In the genomic region with DNA sequence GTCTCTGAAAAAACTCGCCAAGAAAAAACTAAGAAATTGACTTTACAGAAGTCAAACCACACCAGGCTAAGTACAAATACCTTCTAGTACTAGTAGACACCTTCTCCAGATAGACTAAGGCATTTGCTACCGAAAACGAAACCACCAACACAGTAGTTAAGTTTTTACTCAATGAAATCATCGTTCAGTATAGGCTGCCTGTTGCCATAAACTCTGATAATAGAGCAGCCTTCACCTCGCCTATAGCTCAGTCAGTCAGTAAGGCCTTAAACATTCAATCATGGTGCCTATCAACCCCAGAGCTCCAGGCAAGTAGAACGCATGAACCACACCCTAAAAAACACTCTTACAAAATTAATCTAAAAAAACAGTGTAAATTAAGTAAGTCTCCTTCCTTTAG, we compare ENCODE assay signal across 6 cellular contexts.
A peak's percentile ranks its signal among the peaks of the same experiment; 100 is the strongest.
DNase-seq lines count a peak whose midpoint lies in the region; ATAC-seq and TF ChIP-seq lines count a peak whose summit lies in the region.
"Not testable (repeated sequence)": the region's sequence is repeated elsewhere in the genome, so short reads cannot be mapped to it uniquely, and the experiment has no call there.

No MANE protein-coding gene starts in this region.

- not testable (repeated sequence) for H3K36me3 ChIP-seq in CD4-positive, alpha-beta memory T cell (ENCODE audit: insufficient read depth, low read length); MM.1S (replicated peaks; ENCODE audit: insufficient read depth, low read length); parathyroid adenoma (ENCODE audit: control insufficient read depth, insufficient read depth, low read length)

- not testable (repeated sequence) for H3K9me3 ChIP-seq in CD4-positive, alpha-beta memory T cell (ENCODE audit: control insufficient read depth in 1 of 2, low read length in 2 of 2); MM.1S (replicated peaks; ENCODE audit: insufficient read depth, low read length); parathyroid adenoma (ENCODE audit: control insufficient read depth, low read length)

- H3K79me2 ChIP-seq in MM.1S (ENCODE audit: low read length); parathyroid adenoma: not testable (repeated sequence)

- DNase-seq in CD4-positive, alpha-beta memory T cell; T-cell; activated T-cell treated with anti-CD3 and anti-CD28 coated beads, Interleukin-2, amount 50 U/mL, for 4 hours: not testable (repeated sequence)
- DNase-seq in MM.1S = peak; percentile 63
- peak; percentile 29 for DNase-seq in kidney tubule cell (ENCODE audit: low spot score)

- not testable (repeated sequence) for H3K36me3 Mint-ChIP-seq in CD4-positive, alpha-beta memory T cell; T-cell; activated T-cell treated with anti-CD3 and anti-CD28 coated beads, Interleukin-2, amount 50 U/mL, for 4 hours (ENCODE audit: insufficient read depth)

- TF ChIP-seq CTCF in MM.1S (IDR thresholded peaks at IDR 0.05; ENCODE audit: low read length); parathyroid adenoma (IDR thresholded peaks at IDR 0.05): not testable (repeated sequence)

- not testable (repeated sequence) for H4K20me1 ChIP-seq in MM.1S (ENCODE audit: insufficient read depth, low read length)

- intact Hi-C loops in CD4-positive, alpha-beta memory T cell (cut with micrococcal nuclease) = not testable (repeated sequence)

- not testable (repeated sequence) for H3K27me3 ChIP-seq in CD4-positive, alpha-beta memory T cell (ENCODE audit: insufficient read depth, low read length); MM.1S (replicated peaks; ENCODE audit: insufficient read depth, low read length); parathyroid adenoma (ENCODE audit: control insufficient read depth, insufficient read depth, low read length)

- not testable (repeated sequence) for H3K9me2 ChIP-seq in MM.1S (replicated peaks; ENCODE audit: insufficient read depth, low read length)

- H3K9ac ChIP-seq in MM.1S (ENCODE audit: low read length) = peak overlapping the region; percentile 94
- H3K9ac ChIP-seq in parathyroid adenoma = not testable (repeated sequence)

- peak overlapping the region in 5 of 7 donors; percentile 19 to 94 (median 86) for H3K27ac Mint-ChIP-seq in CD4-positive, alpha-beta memory T cell
- peak overlapping the region; percentile 34 to 50 for H3K27ac Mint-ChIP-seq in T-cell

- H3K27me3 Mint-ChIP-seq in CD4-positive, alpha-beta memory T cell; T-cell; activated T-cell treated with anti-CD3 and anti-CD28 coated beads, Interleukin-2, amount 50 U/mL, for 4 hours (ENCODE audit: low read depth): not testable (repeated sequence)

- not testable (repeated sequence) for H3K4me3 ChIP-seq in CD4-positive, alpha-beta memory T cell (ENCODE audit: low read length in 2 of 2); parathyroid adenoma (ENCODE audit: low read depth, low read length)
- peak overlapping the region; percentile 47; the same call in 1 of the 2 replicates for H3K4me3 ChIP-seq in MM.1S (ENCODE audit: low read length)

- peaks cover 13% of the 10 kb centered on the region; the same call in 1 of the 2 replicates for H3F3A ChIP-seq in MM.1S (ENCODE audit: insufficient read depth, low read length)

- not testable (repeated sequence) for H3K4me1 Mint-ChIP-seq in CD4-positive, alpha-beta memory T cell; T-cell; activated T-cell treated with anti-CD3 and anti-CD28 coated beads, Interleukin-2, amount 50 U/mL, for 4 hours (ENCODE audit: low read depth)

- ATAC-seq in T-cell (replicated peaks in 1 of 4); activated T-cell treated with anti-CD3 and anti-CD28 coated beads, Interleukin-2, amount 50 U/mL, for 4 hours: not testable (repeated sequence)

- POLR2A ChIA-PET in CD4-positive, alpha-beta memory T cell (lab: Charles Lee; ENCODE audit: partially characterized antibody); T-cell (lab: Charles Lee): not testable (repeated sequence)

- peak overlapping the region; percentile 91 for H3K4me2 ChIP-seq in MM.1S (ENCODE audit: low read depth, low read length)
- peak overlapping the region; percentile 53 for H3K4me2 ChIP-seq in parathyroid adenoma (ENCODE audit: low read length)

- H3K4me3 Mint-ChIP-seq in CD4-positive, alpha-beta memory T cell = peak overlapping the region in 3 of 8 donors; percentile 30 to 69 (median 62)
- H3K4me3 Mint-ChIP-seq in T-cell = not testable (repeated sequence)
- peak overlapping the region; percentile 29 for H3K4me3 Mint-ChIP-seq in activated T-cell treated with anti-CD3 and anti-CD28 coated beads, Interleukin-2, amount 50 U/mL, for 4 hours

- peaks cover 0 to 10% (median 2%) of the 10 kb centered on the region in 8 donors for H3K9me3 Mint-ChIP-seq in CD4-positive, alpha-beta memory T cell
- H3K9me3 Mint-ChIP-seq in T-cell; activated T-cell treated with anti-CD3 and anti-CD28 coated beads, Interleukin-2, amount 50 U/mL, for 4 hours: not testable (repeated sequence)

- H3K27ac ChIP-seq in CD4-positive, alpha-beta memory T cell (ENCODE audit: low read depth, low read length) = not testable (repeated sequence)
- H3K27ac ChIP-seq in MM.1S (ENCODE audit: low read length) = peak overlapping the region; percentile 99
- H3K27ac ChIP-seq in parathyroid adenoma = peak overlapping the region; percentile 98

- H2AFZ ChIP-seq in MM.1S (ENCODE audit: low read length); parathyroid adenoma: not testable (repeated sequence)

- CTCF ChIA-PET in CD4-positive, alpha-beta memory T cell (lab: Charles Lee; ENCODE audit: partially characterized antibody); T-cell (lab: Charles Lee): not testable (repeated sequence)

- not testable (repeated sequence) for H3K4me1 ChIP-seq in CD4-positive, alpha-beta memory T cell (ENCODE audit: insufficient read depth, low read length); parathyroid adenoma
- H3K4me1 ChIP-seq in MM.1S (ENCODE audit: low read length) = peaks cover 16% of the 10 kb centered on the region
